In genomic region chr1:228215663-228216116, GRCh38 we compare ENCODE assay signal across 15 cellular contexts.
"Had no signal": no experiment of that assay in that cellular context is flagged by ENCODE, and none has a peak within 500 bp of the region (broad histone marks: within the 10 kb centered on the region; RNA-seq: fewer than 3 reads in every experiment).

No MANE protein-coding gene starts in this region.

- H3K9me3 Mint-ChIP-seq: activated CD4-positive, alpha-beta memory T cell treated with anti-CD3 and anti-CD28 coated beads for 36 hours had no signal

- H3K36me3 Mint-ChIP-seq: activated CD4-positive, alpha-beta memory T cell treated with anti-CD3 and anti-CD28 coated beads for 36 hours had no signal

- H3K9me3 ChIP-seq: adrenal gland, prostate gland, sigmoid colon had no signal

- H3K4me3 ChIP-seq: adrenal gland, prostate gland, sigmoid colon had no signal

- H3K27ac ChIP-seq: adrenal gland, prostate gland, sigmoid colon had no signal

- H3K4me3 Mint-ChIP-seq: activated CD4-positive, alpha-beta memory T cell treated with anti-CD3 and anti-CD28 coated beads for 36 hours had no signal

- ATAC-seq: esophagus mucosa, left lobe of liver had no signal

- H3K4me1 ChIP-seq: prostate gland had no signal

- DNase-seq: activated CD4-positive, alpha-beta memory T cell treated with anti-CD3 and anti-CD28 coated beads for 36 hours; activated CD4-positive, alpha-beta T cell treated with anti-CD3 and anti-CD28 coated beads for 1 hour; activated naive CD4-positive, alpha-beta T cell treated with anti-CD3 and anti-CD28 coated beads, Interleukin-2, amount 50 U/mL, for 16 hours; adrenal gland; endodermal cell; glutamatergic neuron; mesenchymal stem cell; SIG-M5; sigmoid colon; stimulated activated CD4-positive, alpha-beta T cell treated with anti-CD3 and anti-CD28 coated beads, Interleukin-12 subunit alpha, Interleukin-12 subunit beta, amount 100 ng/mL, for 4 hours; stimulated activated naive CD4-positive, alpha-beta T cell; T-helper 9 cell had no signal

- H3K27ac Mint-ChIP-seq: activated CD4-positive, alpha-beta memory T cell treated with anti-CD3 and anti-CD28 coated beads for 36 hours had no signal

- H3K36me3 ChIP-seq: adrenal gland, prostate gland, sigmoid colon had no signal

- H3K27me3 Mint-ChIP-seq: activated CD4-positive, alpha-beta memory T cell treated with anti-CD3 and anti-CD28 coated beads for 36 hours had no signal
